In genomic region chr7:135645296-135645904, GRCh38 we compare ENCODE assay signal across 8 cellular contexts. TPM values are rescaled to one million over a fixed set of nuclear protein-coding genes. Genes with fewer than 3 reads are reported as not detected.
DNase-seq lines count a peak whose midpoint lies in the region; ATAC-seq and TF ChIP-seq lines count a peak whose summit lies in the region.

No MANE protein-coding gene starts in this region.

- H3K9me3 Mint-ChIP-seq in central memory CD8-positive, alpha-beta T cell, result no peaks in the 10 kb centered on the region

- H3K27ac ChIP-seq in lower lobe of right lung, result no peak overlapping the region

- no peaks in the 10 kb centered on the region for H3K9me3 ChIP-seq in lower lobe of right lung

- peaks cover 23% of the 10 kb centered on the region for H3K36me3 Mint-ChIP-seq in central memory CD8-positive, alpha-beta T cell (ENCODE audit: insufficient read depth)

- H3K27me3 ChIP-seq in lower lobe of right lung (ENCODE audit: low read depth), result no peaks in the 10 kb centered on the region

- DNase-seq in DMS114 treated with DMSO at 0.1 percent for 48 hours (lab: John Stamatoyannopoulos, UW; ENCODE audit: unreplicated experiment), result peak; percentile 51
- DNase-seq in H4 (ENCODE audit: low spot score), result peak; percentile 42
- DNase-seq in NCI-H774 (lab: John Stamatoyannopoulos, UW), result peak; percentile 11
- no peak for DNase-seq in central memory CD8-positive, alpha-beta T cell (ENCODE audit: low spot score in 2 of 2)
- DNase-seq in lower lobe of right lung, result no peak
- no peak for DNase-seq in NOMO-1 treated with dmso at 0.1 percent for 144 hours (lab: John Stamatoyannopoulos, UW; ENCODE audit: unreplicated experiment)

- H3K27me3 Mint-ChIP-seq in central memory CD8-positive, alpha-beta T cell, result no peaks in the 10 kb centered on the region

- ATAC-seq in central memory CD8-positive, alpha-beta T cell (replicated peaks; ENCODE audit: extremely low read depth, poor library complexity, severe bottlenecking), result peak; percentile 36
- ATAC-seq in lower lobe of right lung (peak; percentile 79 to 84), HG03097 (IDR thresholded peaks at IDR 0.05; ENCODE audit: low FRiP score, unreplicated experiment) (no peak), GM21423 (IDR thresholded peaks at IDR 0.05; ENCODE audit: unreplicated experiment) (no peak)

- peak; percentile 80 for TF ChIP-seq CTCF in lower lobe of right lung (IDR thresholded peaks at IDR 0.05)

- no peaks in the 10 kb centered on the region for H3K4me1 ChIP-seq in lower lobe of right lung

- intact Hi-C loops in lower lobe of right lung (cut with DNase I), result no loop called here

- H3K4me1 Mint-ChIP-seq in central memory CD8-positive, alpha-beta T cell, result peaks cover 7% of the 10 kb centered on the region

- H3K36me3 ChIP-seq in lower lobe of right lung, result peaks cover 65% of the 10 kb centered on the region

- H3K27ac Mint-ChIP-seq in central memory CD8-positive, alpha-beta T cell (ENCODE audit: low read depth), result no peak overlapping the region

- no peak overlapping the region for H3K4me3 Mint-ChIP-seq in central memory CD8-positive, alpha-beta T cell

- H3K4me3 ChIP-seq in lower lobe of right lung, result no peak overlapping the region

RNA-seq across cellular contexts. Expression of gene STMP1, which starts 16.9 kb away (rescaled TPM):
- 20.9 and 22.7 TPM in 2 replicates for total RNA-seq in H4 (2014; rRNA removed; shearing (Covaris generic))
- total RNA-seq in lower lobe of right lung, result 24.3 TPM

Comparison
In these comparisons a context has a peak if more than half of its experiments do, and no peak if none do; other contexts are left out.
1. DNase-seq: peak in DMS114 treated with DMSO at 0.1 percent for 48 hours (single experiment), H4 (single experiment) and NCI-H774 (single experiment); none in central memory CD8-positive, alpha-beta T cell (0 of 2), lower lobe of right lung (single experiment) and NOMO-1 treated with dmso at 0.1 percent for 144 hours (single experiment).
2. ATAC-seq: peak in central memory CD8-positive, alpha-beta T cell (single experiment) and lower lobe of right lung (2 of 2); none in HG03097 (single experiment) and GM21423 (single experiment).